13 cellular contexts compared by ENCODE assay signal in the genomic region with DNA sequence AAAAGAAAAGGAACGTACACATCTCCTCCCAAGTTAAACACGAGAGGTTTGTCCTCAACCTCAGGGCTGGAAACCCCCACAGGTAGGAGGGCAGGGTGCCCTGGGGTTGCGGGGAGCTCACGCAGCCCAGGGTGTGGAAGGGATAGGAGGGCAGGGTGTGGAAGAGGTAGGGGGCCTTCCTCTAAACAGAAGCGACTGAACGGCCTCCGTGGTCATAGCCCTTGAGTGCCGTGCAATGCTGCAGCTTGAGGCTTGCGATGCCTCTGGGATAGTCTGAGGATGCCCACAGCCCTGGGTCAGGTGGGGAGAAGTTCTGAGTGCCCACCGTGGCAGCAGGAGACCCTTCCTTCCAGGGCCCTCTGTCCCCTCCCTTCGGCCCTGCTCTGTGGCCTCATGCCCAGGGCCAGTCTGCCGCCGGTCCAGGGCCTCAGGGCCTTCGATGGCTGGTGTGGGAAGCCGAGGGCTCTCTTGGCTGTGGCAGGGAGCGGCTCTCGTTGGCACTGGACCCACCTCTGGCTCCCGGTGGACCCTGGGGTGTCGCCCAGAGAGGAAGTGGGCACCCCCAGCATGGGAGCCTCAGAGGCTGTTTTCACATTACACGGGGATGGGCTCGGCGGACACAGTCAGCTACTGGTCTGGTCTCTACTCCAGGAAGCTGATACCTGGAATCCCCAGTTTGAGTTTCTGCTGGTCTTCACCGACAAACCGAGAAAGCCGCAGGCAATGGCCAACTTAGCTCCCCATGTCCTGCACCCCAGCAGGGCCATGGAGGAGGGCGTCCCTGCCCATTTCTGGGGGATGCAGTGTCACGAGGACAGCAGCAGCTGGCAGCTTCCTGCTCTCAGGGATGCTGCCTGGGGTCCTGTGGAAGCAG. TPM values are rescaled to one million over a fixed set of nuclear protein-coding genes. Genes with fewer than 3 reads are reported as not detected.
DNase-seq lines count a peak whose midpoint lies in the region; ATAC-seq and TF ChIP-seq lines count a peak whose summit lies in the region.
"Had no signal": no experiment of that assay in that cellular context is flagged by ENCODE, and none has a peak within 500 bp of the region (broad histone marks: within the 10 kb centered on the region; RNA-seq: fewer than 3 reads in every experiment).

No MANE protein-coding gene starts in this region.

- H3K9me3 ChIP-seq in sigmoid colon: no peaks in the 10 kb centered on the region
- H3K9me3 ChIP-seq: colonic mucosa had no signal

- TF ChIP-seq EP300 in sigmoid colon (IDR thresholded peaks at IDR 0.05): no peak

- no peak overlapping the region for H3K27ac Mint-ChIP-seq in activated naive CD4-positive, alpha-beta T cell treated with anti-CD3 and anti-CD28 coated beads, Interleukin-2, amount 50 U/mL, for 72 hours
- H3K27ac Mint-ChIP-seq: activated T-helper 1 cell treated with anti-CD3 and anti-CD28 coated beads, Interleukin-12 subunit alpha, Interleukin-12 subunit beta, Interleukin-2, Interleukin-4 antibody, amounts not matched to agents 30 ng/mL and 10 ng/mL and 1 ng/mL, durations not matched to agents 14 hours and 24 hours and 36 hours had no signal

- intact Hi-C loops in left colon (cut with DNase I, micrococcal nuclease) (loop anchor here in 1 of 2 donors (5.0 kb wide), 1 partner anchor 62 kb away; no protein-coding TSS in a partner anchor), sigmoid colon (cut with DNase I) (no loop called here)

- H3K36me3 ChIP-seq in sigmoid colon: peaks cover 13 to 55% (median 34%) of the 10 kb centered on the region in 4 donors
- H3K36me3 ChIP-seq: colonic mucosa had no signal

- no peak overlapping the region for H3K27ac ChIP-seq in sigmoid colon
- H3K27ac ChIP-seq: brain microvascular endothelial cell, colonic mucosa had no signal

- TF ChIP-seq POLR2A in sigmoid colon (IDR thresholded peaks at IDR 0.05): no peak

- TF ChIP-seq CTCF in sigmoid colon (IDR thresholded peaks at IDR 0.05): no peak

- ATAC-seq in activated naive CD4-positive, alpha-beta T cell treated with anti-CD3 and anti-CD28 coated beads, Interleukin-2, amount 50 U/mL, for 72 hours: peak; percentile 9 to 24
- peak; percentile 3 for ATAC-seq in left colon

- peaks cover 0 to 4% of the 10 kb centered on the region in 2 donors for H3K36me3 Mint-ChIP-seq in activated naive CD4-positive, alpha-beta T cell treated with anti-CD3 and anti-CD28 coated beads, Interleukin-2, amount 50 U/mL, for 72 hours

- no peak for DNase-seq in activated naive CD4-positive, alpha-beta T cell treated with anti-CD3 and anti-CD28 coated beads, Interleukin-2, amount 50 U/mL, for 72 hours (ENCODE audit: low spot score in 2 of 2)
- DNase-seq in activated naive CD4-positive, alpha-beta T cell treated with anti-CD3 and anti-CD28 coated beads, Interleukin-2, amount 50 U/mL, for 16 hours: no peak
- DNase-seq in left colon (peak in 1 of 2 donors; percentile 22), sigmoid colon (peak; percentile 60), NCI-H1930 (lab: John Stamatoyannopoulos, UW) (no peak)
- no peak for DNase-seq in activated CD4-positive, alpha-beta T cell treated with anti-CD3 and anti-CD28 coated beads, Interleukin-2, amount 50 U/mL, for 1 hour
- DNase-seq: activated CD4-positive, alpha-beta T cell treated with anti-CD3 and anti-CD28 coated beads for 1 hour; brain microvascular endothelial cell; colonic mucosa; COR-L47; NCI-H146; NCI-H526 treated with DMSO at 0.1 percent for 48 hours had no signal

- H3K4me1 ChIP-seq in sigmoid colon: no peaks in the 10 kb centered on the region

- 91 to 95% methylated on average over 27 of the region's 27 CpGs for WGBS in sigmoid colon, 2 donors

- no peak overlapping the region for H3K4me3 ChIP-seq in sigmoid colon
- H3K4me3 ChIP-seq: colonic mucosa had no signal

- H3K9me3 Mint-ChIP-seq in activated naive CD4-positive, alpha-beta T cell treated with anti-CD3 and anti-CD28 coated beads, Interleukin-2, amount 50 U/mL, for 72 hours: no peaks in the 10 kb centered on the region
- H3K9me3 Mint-ChIP-seq: activated T-helper 1 cell treated with anti-CD3 and anti-CD28 coated beads, Interleukin-12 subunit alpha, Interleukin-12 subunit beta, Interleukin-2, Interleukin-4 antibody, amounts not matched to agents 30 ng/mL and 10 ng/mL and 1 ng/mL, durations not matched to agents 14 hours and 24 hours and 36 hours had no signal

- no peaks in the 10 kb centered on the region for H3K27me3 ChIP-seq in sigmoid colon
- H3K27me3 ChIP-seq: brain microvascular endothelial cell, colonic mucosa had no signal

RNA-seq across cellular contexts. Expression of a gene that starts 6.4 kb away (rescaled TPM):
- 10 to 100 TPM; 32.7 to 41.0 TPM for total RNA-seq in activated naive CD4-positive, alpha-beta T cell treated with anti-CD3 and anti-CD28 coated beads, Interleukin-2, amount 50 U/mL, for 72 hours
- total RNA-seq in left colon (10 to 100 TPM; 29.6 to 37.0 TPM), sigmoid colon (10 to 100 TPM; 23.9 to 51.0 (median 27.8) TPM)
- polyA plus RNA-seq in sigmoid colon: 10 to 100 TPM; 30.0 to 38.4 (median 37.9) TPM

RNA-seq across cellular contexts. Expression of a gene that starts 27.4 kb away (rescaled TPM):
- total RNA-seq in activated naive CD4-positive, alpha-beta T cell treated with anti-CD3 and anti-CD28 coated beads, Interleukin-2, amount 50 U/mL, for 72 hours: 10 to 100 TPM; 19.0 to 48.5 TPM
- total RNA-seq in left colon (10 to 100 TPM; 39.0 to 57.0 TPM), sigmoid colon (10 to 100 TPM; 25.0 to 78.1 (median 31.6) TPM)
- polyA plus RNA-seq in sigmoid colon: 10 to 100 TPM in 2 of 3 donors, 1 to 10 TPM in 1; 9.5 to 38.5 (median 12.0) TPM

RNA-seq across cellular contexts. Expression of a gene that starts 33.2 kb away (rescaled TPM):
- total RNA-seq in activated naive CD4-positive, alpha-beta T cell treated with anti-CD3 and anti-CD28 coated beads, Interleukin-2, amount 50 U/mL, for 72 hours: 1 to 10 TPM; 1.6 to 2.7 TPM
- total RNA-seq in left colon (1 to 10 TPM; 1.2 to 7.2 TPM), sigmoid colon (10 to 100 TPM in 2 of 4 donors, 1 to 10 TPM in 2; 1.8 to 58.7 (median 17.2) TPM)
- 1 to 10 TPM; 2.2 to 3.6 (median 2.3) TPM for polyA plus RNA-seq in sigmoid colon

RNA-seq across cellular contexts. Expression of a gene that starts 49.9 kb away (rescaled TPM):
- total RNA-seq in activated naive CD4-positive, alpha-beta T cell treated with anti-CD3 and anti-CD28 coated beads, Interleukin-2, amount 50 U/mL, for 72 hours: 10 to 100 TPM; 36.7 to 49.8 TPM
- total RNA-seq in left colon (10 to 100 TPM; 84.8 to 86.1 TPM), sigmoid colon (10 to 100 TPM; 32.7 to 95.3 (median 53.6) TPM)
- 10 to 100 TPM; 24.6 to 77.6 (median 33.3) TPM for polyA plus RNA-seq in sigmoid colon

RNA-seq across cellular contexts. Expression of a gene that starts 59.0 kb away (rescaled TPM):
- total RNA-seq in activated naive CD4-positive, alpha-beta T cell treated with anti-CD3 and anti-CD28 coated beads, Interleukin-2, amount 50 U/mL, for 72 hours: 100 to 1,000 TPM in 1 of 2 donors, 10 to 100 TPM in 1; 63.0 to 108 TPM
- total RNA-seq in left colon (10 to 100 TPM; 66.4 to 72.3 TPM), sigmoid colon (10 to 100 TPM; 21.6 to 53.7 (median 37.5) TPM)
- 10 to 100 TPM; 19.8 to 35.0 (median 33.1) TPM for polyA plus RNA-seq in sigmoid colon
